ENCODE assay signal across 1 cellular context in the genomic region with DNA sequence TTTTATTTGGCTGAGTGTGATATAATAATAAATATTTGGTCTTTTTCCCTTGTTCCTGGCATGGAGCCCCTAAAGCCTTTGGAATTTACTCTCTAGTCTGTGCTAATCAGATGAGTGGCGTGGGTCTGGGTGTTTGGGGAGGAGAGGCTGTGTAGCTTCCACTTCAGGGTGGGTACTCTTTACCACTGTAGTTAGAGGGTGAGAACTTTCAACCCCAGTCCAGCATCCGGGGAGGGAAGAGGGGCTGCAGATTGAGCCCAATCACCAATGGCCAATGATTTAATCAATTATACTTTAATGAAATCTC.
TF ChIP-seq lines count a peak whose summit lies in the region.

No MANE protein-coding gene starts in this region.

TF ChIP-seq in HepG2, 621 proteins besides CTCF, POLR2A, EP300 and RAD21:
- TF ChIP-seq ZNF138 (CRISPR knock-in tag; IDR thresholded peaks at IDR 0.05; ENCODE audit: low read depth) (no peak), ATF5 (CRISPR knock-in tag; IDR thresholded peaks at IDR 0.05; ENCODE audit: low read depth) (no peak), SRF (IDR thresholded peaks at IDR 0.05; ENCODE audit: low read depth, low read length) (no peak), TARDBP (CRISPR knock-in tag; IDR thresholded peaks at IDR 0.05) (no peak), ZNF234 (CRISPR knock-in tag; conservative IDR thresholded peaks at IDR 0.05) (no peak), ZSCAN12 (CRISPR knock-in tag; IDR thresholded peaks at IDR 0.05) (no peak), HOXD1 (CRISPR knock-in tag; IDR thresholded peaks at IDR 0.05) (no peak), JUN (CRISPR knock-in tag; IDR thresholded peaks at IDR 0.05) (no peak)
- TF ChIP-seq, protein P1, sequence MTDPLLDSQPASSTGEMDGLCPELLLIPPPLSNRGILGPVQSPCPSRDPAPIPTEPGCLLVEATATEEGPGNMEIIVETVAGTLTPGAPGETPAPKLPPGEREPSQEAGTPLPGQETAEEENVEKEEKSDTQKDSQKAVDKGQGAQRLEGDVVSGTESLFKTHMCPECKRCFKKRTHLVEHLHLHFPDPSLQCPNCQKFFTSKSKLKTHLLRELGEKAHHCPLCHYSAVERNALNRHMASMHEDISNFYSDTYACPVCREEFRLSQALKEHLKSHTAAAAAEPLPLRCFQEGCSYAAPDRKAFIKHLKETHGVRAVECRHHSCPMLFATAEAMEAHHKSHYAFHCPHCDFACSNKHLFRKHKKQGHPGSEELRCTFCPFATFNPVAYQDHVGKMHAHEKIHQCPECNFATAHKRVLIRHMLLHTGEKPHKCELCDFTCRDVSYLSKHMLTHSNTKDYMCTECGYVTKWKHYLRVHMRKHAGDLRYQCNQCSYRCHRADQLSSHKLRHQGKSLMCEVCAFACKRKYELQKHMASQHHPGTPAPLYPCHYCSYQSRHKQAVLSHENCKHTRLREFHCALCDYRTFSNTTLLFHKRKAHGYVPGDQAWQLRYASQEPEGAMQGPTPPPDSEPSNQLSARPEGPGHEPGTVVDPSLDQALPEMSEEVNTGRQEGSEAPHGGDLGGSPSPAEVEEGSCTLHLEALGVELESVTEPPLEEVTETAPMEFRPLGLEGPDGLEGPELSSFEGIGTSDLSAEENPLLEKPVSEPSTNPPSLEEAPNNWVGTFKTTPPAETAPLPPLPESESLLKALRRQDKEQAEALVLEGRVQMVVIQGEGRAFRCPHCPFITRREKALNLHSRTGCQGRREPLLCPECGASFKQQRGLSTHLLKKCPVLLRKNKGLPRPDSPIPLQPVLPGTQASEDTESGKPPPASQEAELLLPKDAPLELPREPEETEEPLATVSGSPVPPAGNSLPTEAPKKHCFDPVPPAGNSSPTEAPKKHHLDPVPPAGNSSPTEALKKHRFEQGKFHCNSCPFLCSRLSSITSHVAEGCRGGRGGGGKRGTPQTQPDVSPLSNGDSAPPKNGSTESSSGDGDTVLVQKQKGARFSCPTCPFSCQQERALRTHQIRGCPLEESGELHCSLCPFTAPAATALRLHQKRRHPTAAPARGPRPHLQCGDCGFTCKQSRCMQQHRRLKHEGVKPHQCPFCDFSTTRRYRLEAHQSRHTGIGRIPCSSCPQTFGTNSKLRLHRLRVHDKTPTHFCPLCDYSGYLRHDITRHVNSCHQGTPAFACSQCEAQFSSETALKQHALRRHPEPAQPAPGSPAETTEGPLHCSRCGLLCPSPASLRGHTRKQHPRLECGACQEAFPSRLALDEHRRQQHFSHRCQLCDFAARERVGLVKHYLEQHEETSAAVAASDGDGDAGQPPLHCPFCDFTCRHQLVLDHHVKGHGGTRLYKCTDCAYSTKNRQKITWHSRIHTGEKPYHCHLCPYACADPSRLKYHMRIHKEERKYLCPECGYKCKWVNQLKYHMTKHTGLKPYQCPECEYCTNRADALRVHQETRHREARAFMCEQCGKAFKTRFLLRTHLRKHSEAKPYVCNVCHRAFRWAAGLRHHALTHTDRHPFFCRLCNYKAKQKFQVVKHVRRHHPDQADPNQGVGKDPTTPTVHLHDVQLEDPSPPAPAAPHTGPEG (CRISPR knock-in tag; IDR thresholded peaks at IDR 0.05), result no peak
